8 cellular contexts compared by ENCODE assay signal in genomic region chr1:160997323-160998038, GRCh38. TPM values are rescaled to one million over a fixed set of nuclear protein-coding genes. Genes with fewer than 3 reads are reported as not detected.
DNase-seq lines count a peak whose midpoint lies in the region; ATAC-seq lines count a peak whose summit lies in the region.

No MANE protein-coding gene starts in this region.

- H3K27ac Mint-ChIP-seq in CD4-positive, alpha-beta memory T cell = peak overlapping the region; percentile 22 to 93 (median 84)
- peak overlapping the region; percentile 31 for H3K27ac Mint-ChIP-seq in activated naive CD8-positive, alpha-beta T cell treated with anti-CD3 and anti-CD28 coated beads, Interleukin-2, amount 50 U/mL, for 24 hours

- H3K4me1 Mint-ChIP-seq in CD4-positive, alpha-beta memory T cell = peaks cover 4 to 8% (median 5%) of the 10 kb centered on the region in 4 donors
- peaks cover 40% of the 10 kb centered on the region for H3K4me1 Mint-ChIP-seq in activated naive CD8-positive, alpha-beta T cell treated with anti-CD3 and anti-CD28 coated beads, Interleukin-2, amount 50 U/mL, for 24 hours

- CTCF ChIA-PET in CD4-positive, alpha-beta memory T cell (lab: Charles Lee; ENCODE audit: partially characterized antibody) = interaction anchor here (0.7 to 7.3 kb wide), 34 partner anchors 7 to 385 kb away, joined by 3 to 175 read pairs (median 5); partner anchors contain the start of genes ARHGAP30, F11R, KLHDC9 and TOMM40L

- ATAC-seq in activated naive CD8-positive, alpha-beta T cell treated with anti-CD3 and anti-CD28 coated beads, Interleukin-2, amount 50 U/mL, for 24 hours = peak; percentile 58
- ATAC-seq in Right ventricle myocardium inferior (peak; percentile 84), HG03354 (IDR thresholded peaks at IDR 0.05; ENCODE audit: poor library complexity, severe bottlenecking, unreplicated experiment) (no peak), GM21825 (IDR thresholded peaks at IDR 0.05; ENCODE audit: unreplicated experiment) (no peak)

- H3K27me3 ChIP-seq in CD4-positive, alpha-beta memory T cell (ENCODE audit: insufficient read depth, low read length) = no peaks in the 10 kb centered on the region
- no peaks in the 10 kb centered on the region for H3K27me3 ChIP-seq in SJCRH30

- H3K27me3 Mint-ChIP-seq in CD4-positive, alpha-beta memory T cell = no peaks in the 10 kb centered on the region
- no peaks in the 10 kb centered on the region for H3K27me3 Mint-ChIP-seq in activated naive CD8-positive, alpha-beta T cell treated with anti-CD3 and anti-CD28 coated beads, Interleukin-2, amount 50 U/mL, for 24 hours

- no peak overlapping the region for H3K4me3 ChIP-seq in CD4-positive, alpha-beta memory T cell (ENCODE audit: low read length in 2 of 2)
- no peak overlapping the region for H3K4me3 ChIP-seq in SJCRH30

- H3K27ac ChIP-seq in CD4-positive, alpha-beta memory T cell (ENCODE audit: low read depth, low read length) = no peak overlapping the region
- no peak overlapping the region for H3K27ac ChIP-seq in SJCRH30

- H3K36me3 ChIP-seq in CD4-positive, alpha-beta memory T cell (ENCODE audit: insufficient read depth, low read length) = peaks cover 24% of the 10 kb centered on the region
- no peaks in the 10 kb centered on the region for H3K36me3 ChIP-seq in SJCRH30

- peaks cover 18 to 30% of the 10 kb centered on the region in 2 donors for H3K36me3 Mint-ChIP-seq in CD4-positive, alpha-beta memory T cell
- peaks cover 5% of the 10 kb centered on the region for H3K36me3 Mint-ChIP-seq in activated naive CD8-positive, alpha-beta T cell treated with anti-CD3 and anti-CD28 coated beads, Interleukin-2, amount 50 U/mL, for 24 hours (ENCODE audit: low read depth)

- H3K9me3 Mint-ChIP-seq in CD4-positive, alpha-beta memory T cell = no peaks in the 10 kb centered on the region
- H3K9me3 Mint-ChIP-seq in activated naive CD8-positive, alpha-beta T cell treated with anti-CD3 and anti-CD28 coated beads, Interleukin-2, amount 50 U/mL, for 24 hours = no peaks in the 10 kb centered on the region

- no peak overlapping the region for H3K4me3 Mint-ChIP-seq in CD4-positive, alpha-beta memory T cell
- no peak overlapping the region for H3K4me3 Mint-ChIP-seq in activated naive CD8-positive, alpha-beta T cell treated with anti-CD3 and anti-CD28 coated beads, Interleukin-2, amount 50 U/mL, for 24 hours

- intact Hi-C loops in CD4-positive, alpha-beta memory T cell (cut with micrococcal nuclease) = loop anchor here (1.0 to 5.0 kb wide), 4 partner anchors 40 to 385 kb away; partner anchors contain the start of gene TSTD1
- intact Hi-C loops in Right ventricle myocardium inferior (cut with DNase I) (loop anchor here (1.0 to 10.0 kb wide), 4 partner anchors 47 to 273 kb away; partner anchors contain the start of genes DEDD and USF1), posterior vena cava (cut with DNase I) (no loop called here)

- peaks cover 8% of the 10 kb centered on the region for H3K4me1 ChIP-seq in CD4-positive, alpha-beta memory T cell (ENCODE audit: insufficient read depth, low read length)
- no peaks in the 10 kb centered on the region for H3K4me1 ChIP-seq in SJCRH30

- no peaks in the 10 kb centered on the region for H3K9me3 ChIP-seq in CD4-positive, alpha-beta memory T cell (ENCODE audit: control insufficient read depth in 1 of 2, low read length in 2 of 2)
- H3K9me3 ChIP-seq in SJCRH30 (replicated peaks) = no peaks in the 10 kb centered on the region

- POLR2A ChIA-PET in CD4-positive, alpha-beta memory T cell (lab: Charles Lee; ENCODE audit: partially characterized antibody) = interaction anchor here (0.7 to 2.7 kb wide), 15 partner anchors 13 to 156 kb away, joined by 3 to 37 read pairs (median 5); partner anchors contain the start of genes ARHGAP30, DEDD, F11R and KLHDC9

- DNase-seq in CD4-positive, alpha-beta memory T cell = peak in 4 of 5 donors; percentile 30 to 42 (median 38)
- DNase-seq in HCEC 1CT (peak; percentile 64), SJCRH30 (peak; percentile 36 to 62), Right ventricle myocardium inferior (ENCODE audit: missing footprints) (no peak), posterior vena cava (ENCODE audit: low spot score) (peak; percentile 83)
- DNase-seq in activated naive CD8-positive, alpha-beta T cell treated with anti-CD3 and anti-CD28 coated beads, Interleukin-2, amount 50 U/mL, for 24 hours = peak; percentile 49

RNA-seq across cellular contexts. Expression of gene F11R, which starts 23.5 kb away (rescaled TPM):
- 10 to 100 TPM; 19.3 to 27.1 TPM for total RNA-seq in CD4-positive, alpha-beta memory T cell
- polyA plus RNA-seq in CD4-positive, alpha-beta memory T cell = 10 to 100 TPM; 15.9 to 33.2 TPM
- not detected in 2 replicates for total RNA-seq in SJCRH30 (2014; rRNA removed; shearing (Covaris generic))
- total RNA-seq in Right ventricle myocardium inferior (9.8 TPM), posterior vena cava (10 to 100 TPM; 16.0 to 17.3 TPM)

RNA-seq across cellular contexts. Expression of gene TSTD1, which starts 41.3 kb away (rescaled TPM):
- 10 to 100 TPM; 92.0 to 93.1 TPM for total RNA-seq in CD4-positive, alpha-beta memory T cell
- 100 to 1,000 TPM; 264 to 411 TPM for polyA plus RNA-seq in CD4-positive, alpha-beta memory T cell
- total RNA-seq in SJCRH30 (2014; rRNA removed; shearing (Covaris generic)) = not detected in 2 replicates
- 10.5 TPM for total RNA-seq in Right ventricle myocardium inferior
- total RNA-seq in posterior vena cava = 10 to 100 TPM in 1 of 2 donors, 1 to 10 TPM in 1; 4.5 to 12.5 TPM

RNA-seq across cellular contexts. Expression of gene ITLN2, which starts 42.9 kb away (rescaled TPM):
- not detected for total RNA-seq in CD4-positive, alpha-beta memory T cell
- not detected for polyA plus RNA-seq in CD4-positive, alpha-beta memory T cell
- total RNA-seq in SJCRH30 (2014; rRNA removed; shearing (Covaris generic)) = not detected in 2 replicates
- total RNA-seq in Right ventricle myocardium inferior = not detected
- total RNA-seq in posterior vena cava = not detected

RNA-seq across cellular contexts. Expression of gene USF1, which starts 48.3 kb away (rescaled TPM):
- total RNA-seq in CD4-positive, alpha-beta memory T cell = 100 to 1,000 TPM; 101 to 102 TPM
- 1 to 10 TPM; 1.4 to 5.9 TPM for polyA plus RNA-seq in CD4-positive, alpha-beta memory T cell
- 65.6 and 66.4 TPM in 2 replicates for total RNA-seq in SJCRH30 (2014; rRNA removed; shearing (Covaris generic))
- total RNA-seq in Right ventricle myocardium inferior (33.7 TPM), posterior vena cava (10 to 100 TPM; 33.5 to 40.0 TPM)

Comparison
In these comparisons a context has a peak if more than half of its experiments do, and no peak if none do; other contexts are left out.
1. ATAC-seq: peak in activated naive CD8-positive, alpha-beta T cell treated with anti-CD3 and anti-CD28 coated beads, Interleukin-2, amount 50 U/mL, for 24 hours (single experiment) and Right ventricle myocardium inferior (single experiment); none in HG03354 (single experiment) and GM21825 (single experiment).
2. RNA of gene F11R, which starts 23.5 kb away (total RNA-seq): 19.3 to 27.1 TPM in CD4-positive, alpha-beta memory T cell, 16.0 to 17.3 TPM in posterior vena cava and 9.8 TPM in Right ventricle myocardium inferior (single experiment); not detected in SJCRH30; every median in the first group is over 10 times any median in the second.
3. intact Hi-C loops: an anchor here in CD4-positive, alpha-beta memory T cell (1.0 to 5.0 kb wide) and Right ventricle myocardium inferior (1.0 to 10.0 kb wide); none called in posterior vena cava.